In genomic region chr13:46315491-46316075, GRCh38 we compare ENCODE assay signal across 1 cellular context.
A peak's percentile ranks its signal among the peaks of the same experiment; 100 is the strongest.
TF ChIP-seq lines count a peak whose summit lies in the region.

No MANE protein-coding gene starts in this region.

TF ChIP-seq in HCT116, 20 proteins besides CTCF, POLR2A, EP300 and RAD21:
- TF ChIP-seq CEBPB (IDR thresholded peaks at IDR 0.05; ENCODE audit: low read depth), result 0 out of 2 replicates have a peak, but pooled peaks have one; percentile 24
- TF ChIP-seq, protein P1, sequence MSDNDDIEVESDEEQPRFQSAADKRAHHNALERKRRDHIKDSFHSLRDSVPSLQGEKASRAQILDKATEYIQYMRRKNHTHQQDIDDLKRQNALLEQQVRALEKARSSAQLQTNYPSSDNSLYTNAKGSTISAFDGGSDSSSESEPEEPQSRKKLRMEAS (IDR thresholded peaks at IDR 0.05), result no peak
- TF ChIP-seq EZH2 (IDR thresholded peaks at IDR 0.05), result no peak
- TF ChIP-seq ZBTB33 (IDR thresholded peaks at IDR 0.05; ENCODE audit: extremely low read depth, insufficient replicate concordance, low read length), result no peak
